Comparison of ENCODE assay signal across 1 cellular context in genomic region chr10:42782446-42783180, GRCh38.
A peak's percentile ranks its signal among the peaks of the same experiment; 100 is the strongest.
TF ChIP-seq lines count a peak whose summit lies in the region.

Gene BMS1, plus strand, starts transcription at chr10:42782795. Its CDS starts 1,600 bp downstream, at chr10:42784395.

TF ChIP-seq in HEK293, 187 proteins besides CTCF, POLR2A, EP300 and RAD21 (continued from another document and continues in another):
- TF ChIP-seq PRDM10 (tag by site-specific recombination; IDR thresholded peaks at IDR 0.05) (peak; percentile 65; the same call in 1 of the 2 replicates), ZNF549 (tag by site-specific recombination; IDR thresholded peaks at IDR 0.05) (0 out of 2 replicates have a peak, but pooled peaks have one; percentile 8), ZNF280C (tag by site-specific recombination; IDR thresholded peaks at IDR 0.05) (no peak), ZNF266 (tag by site-specific recombination; IDR thresholded peaks at IDR 0.05; ENCODE audit: low read depth) (no peak), ZNF404 (tag by site-specific recombination; IDR thresholded peaks at IDR 0.05) (no peak), ZBTB21 (tag by site-specific recombination; IDR thresholded peaks at IDR 0.05) (peak; percentile 88), KLF16 (tag by site-specific recombination; IDR thresholded peaks at IDR 0.05) (peak; percentile 97), ZNF184 (tag by site-specific recombination; IDR thresholded peaks at IDR 0.05) (peak; percentile 77; the same call in 1 of the 2 replicates), MYNN (tag by site-specific recombination; IDR thresholded peaks at IDR 0.05; ENCODE audit: borderline replicate concordance) (no peak; the same call in 1 of the 2 replicates), ZNF292 (tag by site-specific recombination; IDR thresholded peaks at IDR 0.05; ENCODE audit: borderline replicate concordance, low read depth) (no peak), ZNF488 (tag by site-specific recombination; IDR thresholded peaks at IDR 0.05) (no peak), ATF2 (tag by site-specific recombination; IDR thresholded peaks at IDR 0.05; ENCODE audit: low read depth) (peak; percentile 75), ZNF776 (tag by site-specific recombination; IDR thresholded peaks at IDR 0.05; ENCODE audit: borderline replicate concordance) (no peak), ZNF221 (tag by site-specific recombination; IDR thresholded peaks at IDR 0.05; ENCODE audit: borderline replicate concordance) (no peak), ZNF174 (tag by site-specific recombination; IDR thresholded peaks at IDR 0.05) (no peak), ZNF843 (tag by site-specific recombination; IDR thresholded peaks at IDR 0.05) (peak; percentile 86), REPIN1 (tag by site-specific recombination; IDR thresholded peaks at IDR 0.05; ENCODE audit: low read depth) (peak; percentile 91; the same call in 1 of the 2 replicates), ZNF18 (tag by site-specific recombination; IDR thresholded peaks at IDR 0.05) (peak; percentile 77), TSHZ1 (tag by site-specific recombination; IDR thresholded peaks at IDR 0.05; ENCODE audit: borderline replicate concordance) (0 out of 2 replicates have a peak, but pooled peaks have one; percentile 17), ZNF138 (tag by site-specific recombination; IDR thresholded peaks at IDR 0.05; ENCODE audit: borderline replicate concordance) (no peak), ZNF362 (tag by site-specific recombination; IDR thresholded peaks at IDR 0.05) (peak; percentile 88), WT1 (tag by site-specific recombination; IDR thresholded peaks at IDR 0.05) (no peak; the same call in 1 of the 2 replicates), PRDM2 (tag by site-specific recombination; IDR thresholded peaks at IDR 0.05; ENCODE audit: borderline replicate concordance) (no peak), ZNF223 (tag by site-specific recombination; IDR thresholded peaks at IDR 0.05) (no peak), ZNF830 (tag by site-specific recombination; IDR thresholded peaks at IDR 0.05; ENCODE audit: low read depth) (no peak), ZBTB10 (tag by site-specific recombination; IDR thresholded peaks at IDR 0.05) (peak; percentile 69), ZBTB1 (tag by site-specific recombination; IDR thresholded peaks at IDR 0.05) (no peak)
